9 cellular contexts compared by ENCODE assay signal in genomic region chr5:43037929-43038510, GRCh38. TPM values are rescaled to one million over a fixed set of nuclear protein-coding genes. Genes with fewer than 3 reads are reported as not detected.
A peak's percentile ranks its signal among the peaks of the same experiment; 100 is the strongest.
DNase-seq lines count a peak whose midpoint lies in the region; ATAC-seq and TF ChIP-seq lines count a peak whose summit lies in the region.
"Had no signal": no experiment of that assay in that cellular context is flagged by ENCODE, and none has a peak within 500 bp of the region (broad histone marks: within the 10 kb centered on the region; RNA-seq: fewer than 3 reads in every experiment).

No MANE protein-coding gene starts in this region.

- H3K27me3 ChIP-seq in thyroid gland: peaks cover 52% of the 10 kb centered on the region

- ATAC-seq in GM18502 (IDR thresholded peaks at IDR 0.05; ENCODE audit: poor library complexity, unreplicated experiment): no peak
- ATAC-seq: A549 had no signal

- no peaks in the 10 kb centered on the region for H3K36me3 ChIP-seq in KOPT-K1 (ENCODE audit: insufficient read depth, low read length)
- H3K36me3 ChIP-seq in thyroid gland: no peaks in the 10 kb centered on the region

- peaks cover 14 to 17% of the 10 kb centered on the region in 2 donors for H3K4me1 ChIP-seq in thyroid gland

- no peak for TF ChIP-seq POLR2A in thyroid gland (IDR thresholded peaks at IDR 0.05)

- WGBS in thyroid gland, 2 donors: 11 to 14% methylated on average over 21 of the region's 21 CpGs

- H3K4me3 ChIP-seq in thyroid gland (replicated peaks in 1 of 3): no peak overlapping the region
- H3K4me3 ChIP-seq: A549 had no signal

- H3K36me3 Mint-ChIP-seq in activated naive CD4-positive, alpha-beta T cell treated with anti-CD3 and anti-CD28 coated beads, Interleukin-2, amount 50 U/mL, for 24 hours: no peaks in the 10 kb centered on the region
- peaks cover 0 to 3% (median 0%) of the 10 kb centered on the region in 3 donors for H3K36me3 Mint-ChIP-seq in immature natural killer cell

- H3K27ac Mint-ChIP-seq in activated naive CD4-positive, alpha-beta T cell treated with anti-CD3 and anti-CD28 coated beads, Interleukin-2, amount 50 U/mL, for 24 hours: peak overlapping the region; percentile 95
- peak overlapping the region; percentile 96 to 100 (median 99) for H3K27ac Mint-ChIP-seq in immature natural killer cell

- intact Hi-C loops in thyroid gland (cut with DNase I): loop anchor here (5.0 kb wide), 1 partner anchor 46 kb away; no protein-coding TSS in a partner anchor

- DNase-seq in SKM-1 treated with dmso at 0.1 percent for 144 hours (lab: John Stamatoyannopoulos, UW; ENCODE audit: unreplicated experiment) (peak; percentile 48), SKM-1 (lab: John Stamatoyannopoulos, UW; ENCODE audit: unreplicated experiment) (no peak), immature natural killer cell (peak; percentile 65 to 71 (median 70)), thyroid gland (no peak), NCI-H2107 (lab: John Stamatoyannopoulos, UW) (no peak)

- H3K9me3 ChIP-seq in KOPT-K1 (ENCODE audit: insufficient read depth, low read length, poor library complexity, severe bottlenecking): no peaks in the 10 kb centered on the region
- H3K9me3 ChIP-seq in thyroid gland: no peaks in the 10 kb centered on the region
- H3K9me3 ChIP-seq: A549 had no signal

- no peak for TF ChIP-seq CTCF in thyroid gland (IDR thresholded peaks at IDR 0.05)

- peaks cover 52% of the 10 kb centered on the region for H3K4me1 Mint-ChIP-seq in activated naive CD4-positive, alpha-beta T cell treated with anti-CD3 and anti-CD28 coated beads, Interleukin-2, amount 50 U/mL, for 24 hours
- peaks cover 75 to 85% of the 10 kb centered on the region in 2 donors for H3K4me1 Mint-ChIP-seq in immature natural killer cell

- H3K9me3 Mint-ChIP-seq in activated naive CD4-positive, alpha-beta T cell treated with anti-CD3 and anti-CD28 coated beads, Interleukin-2, amount 50 U/mL, for 24 hours: no peaks in the 10 kb centered on the region
- H3K9me3 Mint-ChIP-seq in immature natural killer cell: peaks cover 0 to 2% (median 0%) of the 10 kb centered on the region in 6 donors

- peak overlapping the region; percentile 96 for H3K27ac ChIP-seq in KOPT-K1 (ENCODE audit: low read depth, low read length, poor library complexity, severe bottlenecking)
- peak overlapping the region in 2 of 3 donors; percentile 43 to 61 for H3K27ac ChIP-seq in thyroid gland
- H3K27ac ChIP-seq: A549 had no signal

- no peaks in the 10 kb centered on the region for H3K27me3 Mint-ChIP-seq in activated naive CD4-positive, alpha-beta T cell treated with anti-CD3 and anti-CD28 coated beads, Interleukin-2, amount 50 U/mL, for 24 hours
- peaks cover 42 to 60% (median 51%) of the 10 kb centered on the region in 3 donors for H3K27me3 Mint-ChIP-seq in immature natural killer cell (ENCODE audit: low read depth in 3 of 3)

- peak overlapping the region; percentile 99 for H3K4me3 Mint-ChIP-seq in activated naive CD4-positive, alpha-beta T cell treated with anti-CD3 and anti-CD28 coated beads, Interleukin-2, amount 50 U/mL, for 24 hours
- H3K4me3 Mint-ChIP-seq in immature natural killer cell: peak overlapping the region; percentile 93 to 99 (median 98)

RNA-seq across cellular contexts. Expression of gene ANXA2R, which starts 2.1 kb away (rescaled TPM):
- 10 to 100 TPM; 35.3 to 53.0 (median 44.3) TPM for polyA plus RNA-seq in immature natural killer cell
- total RNA-seq in thyroid gland: 1 to 10 TPM; 1.2 to 6.3 (median 4.0) TPM

Comparison
In these comparisons a context has a peak if more than half of its experiments do, and no peak if none do; other contexts are left out.
1. DNase-seq: peak in SKM-1 treated with dmso at 0.1 percent for 144 hours (single experiment) and immature natural killer cell (3 of 3); none in SKM-1 (single experiment), thyroid gland (0 of 2) and NCI-H2107 (single experiment).